1 cellular context compared by ENCODE assay signal in the genomic region with DNA sequence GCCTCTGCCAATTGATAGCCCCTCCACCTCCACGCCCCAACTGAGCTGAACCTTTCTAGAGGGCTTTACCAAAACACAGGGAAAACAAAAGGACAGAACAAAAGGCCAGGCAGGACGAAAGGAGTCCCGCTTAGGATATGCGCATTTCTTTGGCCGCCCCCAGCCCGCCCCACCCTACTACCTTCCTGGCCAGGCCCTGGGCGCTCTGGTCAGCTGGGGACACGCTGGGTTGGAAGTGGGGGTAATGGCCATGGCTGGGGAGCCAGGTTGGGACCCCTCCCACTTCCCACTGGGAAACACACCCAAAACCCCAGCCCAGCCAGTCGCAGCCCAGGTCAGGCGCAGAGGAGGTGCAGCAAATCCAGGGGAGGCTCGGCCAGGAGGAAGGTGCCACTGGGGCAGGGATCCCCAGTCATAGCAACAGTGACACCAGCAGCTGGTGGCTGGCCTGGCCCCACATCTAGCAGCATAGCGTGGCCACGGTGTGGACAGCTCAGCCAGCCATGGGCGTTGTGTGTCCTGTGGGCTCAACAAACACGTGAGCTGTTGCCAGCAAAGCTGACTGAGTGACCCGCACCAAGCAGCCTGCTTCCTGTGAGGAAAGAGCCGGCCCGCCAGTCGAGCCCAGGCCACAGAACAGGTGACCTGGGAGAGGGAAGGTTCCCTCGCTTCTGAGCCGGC.
TF ChIP-seq lines count a peak whose summit lies in the region.

No MANE protein-coding gene starts in this region.

TF ChIP-seq in HepG2, 621 proteins besides CTCF, POLR2A, EP300 and RAD21:
- TF ChIP-seq ESRRA (CRISPR knock-in tag; IDR thresholded peaks at IDR 0.05; ENCODE audit: low read depth), result no peak
- peak; percentile 50; the same call in 1 of the 2 replicates for TF ChIP-seq RFX5 (IDR thresholded peaks at IDR 0.05; ENCODE audit: low read depth, low read length)
- TF ChIP-seq, protein P1, sequence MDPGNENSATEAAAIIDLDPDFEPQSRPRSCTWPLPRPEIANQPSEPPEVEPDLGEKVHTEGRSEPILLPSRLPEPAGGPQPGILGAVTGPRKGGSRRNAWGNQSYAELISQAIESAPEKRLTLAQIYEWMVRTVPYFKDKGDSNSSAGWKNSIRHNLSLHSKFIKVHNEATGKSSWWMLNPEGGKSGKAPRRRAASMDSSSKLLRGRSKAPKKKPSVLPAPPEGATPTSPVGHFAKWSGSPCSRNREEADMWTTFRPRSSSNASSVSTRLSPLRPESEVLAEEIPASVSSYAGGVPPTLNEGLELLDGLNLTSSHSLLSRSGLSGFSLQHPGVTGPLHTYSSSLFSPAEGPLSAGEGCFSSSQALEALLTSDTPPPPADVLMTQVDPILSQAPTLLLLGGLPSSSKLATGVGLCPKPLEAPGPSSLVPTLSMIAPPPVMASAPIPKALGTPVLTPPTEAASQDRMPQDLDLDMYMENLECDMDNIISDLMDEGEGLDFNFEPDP (CRISPR knock-in tag; conservative IDR thresholded peaks at IDR 0.05), result 0 out of 2 replicates have a peak, but pooled peaks have one; percentile 42
- no peak for TF ChIP-seq ZFP41 (CRISPR knock-in tag; IDR thresholded peaks at IDR 0.05; ENCODE audit: borderline replicate concordance)
TF ChIP-seq in HepG2: peak in this region for 2.
